ENCODE assay signal across 8 cellular contexts in genomic region chr2:12555012-12555645, GRCh38.
A peak's percentile ranks its signal among the peaks of the same experiment; 100 is the strongest.
DNase-seq lines count a peak whose midpoint lies in the region; ATAC-seq and TF ChIP-seq lines count a peak whose summit lies in the region.

No MANE protein-coding gene starts in this region.

- H3K27ac ChIP-seq in prostate gland, result no peak overlapping the region

- H3K36me3 ChIP-seq in mucosa of descending colon (ENCODE audit: low read depth), result no peaks in the 10 kb centered on the region
- no peaks in the 10 kb centered on the region for H3K36me3 ChIP-seq in prostate gland

- H3K9me3 ChIP-seq in mucosa of descending colon (no peaks in the 10 kb centered on the region), prostate gland (no peaks in the 10 kb centered on the region)

- H3K4me3 ChIP-seq in mucosa of descending colon (no peak overlapping the region), prostate gland (no peak overlapping the region)

- DNase-seq in activated naive CD4-positive, alpha-beta T cell treated with anti-CD3 and anti-CD28 coated beads, Interleukin-2, amount 50 U/mL, for 16 hours, result peak; percentile 57
- no peak for DNase-seq in mucosa of descending colon
- no peak for DNase-seq in GM10266 (ENCODE audit: extremely low spot score)
- DNase-seq in prostate gland (ENCODE audit: low spot score), result no peak
- no peak for DNase-seq in NCI-H2227 treated with DMSO at 0.1 percent for 48 hours (lab: John Stamatoyannopoulos, UW)
- DNase-seq in HuH-7.5 (ENCODE audit: low spot score), result no peak

- no peak for TF ChIP-seq POLR2A in prostate gland (IDR thresholded peaks at IDR 0.05)

- ATAC-seq in GM18858 (IDR thresholded peaks at IDR 0.05; ENCODE audit: unreplicated experiment), result peak; percentile 45
- ATAC-seq in HG03565 (IDR thresholded peaks at IDR 0.05; ENCODE audit: unreplicated experiment), result peak; percentile 42
- ATAC-seq in mucosa of descending colon, result peak; percentile 19

- intact Hi-C loops in mucosa of descending colon (cut with DNase I, micrococcal nuclease) (no loop called here), prostate gland (cut with DNase I) (loop anchor here (5.0 to 10.0 kb wide), 2 partner anchors 162 to 380 kb away; partner anchors contain the start of gene TRIB2)

- WGBS in prostate gland, result 40% methylated on average over 2 of the region's 2 CpGs

- no peak for TF ChIP-seq CTCF in mucosa of descending colon (IDR thresholded peaks at IDR 0.05)
- no peak for TF ChIP-seq CTCF in GM10266 (IDR thresholded peaks at IDR 0.05; ENCODE audit: control insufficient read depth, insufficient read depth, low read depth, missing control alignments)
- no peak for TF ChIP-seq CTCF in prostate gland (IDR thresholded peaks at IDR 0.05)

- no peaks in the 10 kb centered on the region for H3K27me3 ChIP-seq in prostate gland (replicated peaks; ENCODE audit: insufficient read depth)

- no peaks in the 10 kb centered on the region for H3K4me1 ChIP-seq in mucosa of descending colon (ENCODE audit: low read depth)
- no peaks in the 10 kb centered on the region for H3K4me1 ChIP-seq in prostate gland (replicated peaks)
